ENCODE assay signal across 14 cellular contexts in genomic region chr6:45472383-45472782, GRCh38.
DNase-seq lines count a peak whose midpoint lies in the region; ATAC-seq and TF ChIP-seq lines count a peak whose summit lies in the region.
"Had no signal": no experiment of that assay in that cellular context is flagged by ENCODE, and none has a peak within 500 bp of the region (broad histone marks: within the 10 kb centered on the region; RNA-seq: fewer than 3 reads in every experiment).

No MANE protein-coding gene starts in this region.

- TF ChIP-seq POLR2A in ovary (IDR thresholded peaks at IDR 0.05), result no peak

- intact Hi-C loops in natural killer cell (cut with micrococcal nuclease) (no loop called here), ovary (cut with DNase I) (no loop called here)

- H3K9me3 ChIP-seq in ovary, result no peaks in the 10 kb centered on the region
- H3K9me3 ChIP-seq: Peyer's patch had no signal

- H3K36me3 ChIP-seq in ovary, result no peaks in the 10 kb centered on the region
- H3K36me3 ChIP-seq: Peyer's patch had no signal

- DNase-seq in natural killer cell treated with Interleukin-12 subunit alpha and Interleukin-12 subunit beta and Interleukin-15 and Interleukin-18, amount 100 ng/mL, for 72 hours (ENCODE audit: low spot score), result no peak
- DNase-seq in natural killer cell, result no peak
- peak; percentile 44 to 49 for DNase-seq in foreskin fibroblast
- peak in 4 of 5 donors; percentile 22 to 45 (median 31) for DNase-seq in ovary
- no peak for DNase-seq in stimulated activated naive B cell treated with anti-CD40 and anti-IgM and Interleukin-4, amounts not matched to agents 10 μg/mL and 1 μg/mL and 100 μg/mL, for 72 hours
- DNase-seq in NCI-H187 treated with DMSO at 0.1 percent for 48 hours (lab: John Stamatoyannopoulos, UW), result no peak
- DNase-seq in GM10266 (ENCODE audit: extremely low spot score), result no peak
- DNase-seq: cortex of kidney; naive B cell; NCI-H2171 treated with DMSO at 0.1 percent for 48 hours; Peyer's patch; stimulated activated naive CD8-positive, alpha-beta T cell treated with anti-CD3 and anti-CD28 coated beads, Interleukin-15, Interleukin-2, amounts not matched to agents 100 U/mL and 50 U/mL, for 24 hours had no signal

- H3K36me3 Mint-ChIP-seq in natural killer cell treated with Interleukin-12 subunit alpha and Interleukin-12 subunit beta and Interleukin-15 and Interleukin-18, amount 100 ng/mL, for 72 hours, result no peaks in the 10 kb centered on the region
- H3K36me3 Mint-ChIP-seq in natural killer cell, result no peaks in the 10 kb centered on the region
- no peaks in the 10 kb centered on the region for H3K36me3 Mint-ChIP-seq in stimulated activated naive B cell treated with anti-CD40 and anti-IgM and Interleukin-4, amounts not matched to agents 10 μg/mL and 1 μg/mL and 100 μg/mL, for 72 hours
- H3K36me3 Mint-ChIP-seq: naive B cell, WTC11 had no signal

- no peak for TF ChIP-seq CTCF in natural killer cell (IDR thresholded peaks at IDR 0.05)
- TF ChIP-seq CTCF in foreskin fibroblast (IDR thresholded peaks at IDR 0.05; ENCODE audit: low read depth, low read length), result no peak
- TF ChIP-seq CTCF in ovary (IDR thresholded peaks at IDR 0.05), result no peak
- no peak for TF ChIP-seq CTCF in GM10266 (IDR thresholded peaks at IDR 0.05; ENCODE audit: control insufficient read depth, insufficient read depth, low read depth, missing control alignments)

- H3K4me3 ChIP-seq in foreskin fibroblast (ENCODE audit: low read depth in 1 of 2, low read length in 2 of 2), result no peak overlapping the region
- H3K4me3 ChIP-seq in ovary, result no peak overlapping the region
- H3K4me3 ChIP-seq: Peyer's patch had no signal

- H3K27me3 ChIP-seq in ovary, result no peaks in the 10 kb centered on the region
- H3K27me3 ChIP-seq: Peyer's patch had no signal

- TF ChIP-seq EP300 in ovary (IDR thresholded peaks at IDR 0.05), result no peak

- H3K27ac ChIP-seq in ovary, result peak overlapping the region in 1 of 2 donors; percentile 22

- H3K4me1 Mint-ChIP-seq in natural killer cell treated with Interleukin-12 subunit alpha and Interleukin-12 subunit beta and Interleukin-15 and Interleukin-18, amount 100 ng/mL, for 72 hours (ENCODE audit: low read depth in 2 of 2), result peaks cover 4 to 39% of the 10 kb centered on the region in 2 donors
- no peaks in the 10 kb centered on the region for H3K4me1 Mint-ChIP-seq in natural killer cell
- no peaks in the 10 kb centered on the region for H3K4me1 Mint-ChIP-seq in stimulated activated naive B cell treated with anti-CD40 and anti-IgM and Interleukin-4, amounts not matched to agents 10 μg/mL and 1 μg/mL and 100 μg/mL, for 72 hours
- H3K4me1 Mint-ChIP-seq: naive B cell had no signal

- H3K9me3 Mint-ChIP-seq in natural killer cell treated with Interleukin-12 subunit alpha and Interleukin-12 subunit beta and Interleukin-15 and Interleukin-18, amount 100 ng/mL, for 72 hours, result no peaks in the 10 kb centered on the region
- H3K9me3 Mint-ChIP-seq in natural killer cell, result no peaks in the 10 kb centered on the region
- no peaks in the 10 kb centered on the region for H3K9me3 Mint-ChIP-seq in stimulated activated naive B cell treated with anti-CD40 and anti-IgM and Interleukin-4, amounts not matched to agents 10 μg/mL and 1 μg/mL and 100 μg/mL, for 72 hours
- H3K9me3 Mint-ChIP-seq: naive B cell, WTC11 had no signal

- H3K4me3 Mint-ChIP-seq in natural killer cell treated with Interleukin-12 subunit alpha and Interleukin-12 subunit beta and Interleukin-15 and Interleukin-18, amount 100 ng/mL, for 72 hours, result peak overlapping the region; percentile 0
- no peak overlapping the region for H3K4me3 Mint-ChIP-seq in natural killer cell
- H3K4me3 Mint-ChIP-seq in stimulated activated naive B cell treated with anti-CD40 and anti-IgM and Interleukin-4, amounts not matched to agents 10 μg/mL and 1 μg/mL and 100 μg/mL, for 72 hours, result no peak overlapping the region
- H3K4me3 Mint-ChIP-seq: naive B cell, WTC11 had no signal

- H3K27me3 Mint-ChIP-seq in natural killer cell treated with Interleukin-12 subunit alpha and Interleukin-12 subunit beta and Interleukin-15 and Interleukin-18, amount 100 ng/mL, for 72 hours, result peaks cover 0 to 2% of the 10 kb centered on the region in 2 donors
- no peaks in the 10 kb centered on the region for H3K27me3 Mint-ChIP-seq in natural killer cell (ENCODE audit: low read depth in 2 of 2)
- H3K27me3 Mint-ChIP-seq in stimulated activated naive B cell treated with anti-CD40 and anti-IgM and Interleukin-4, amounts not matched to agents 10 μg/mL and 1 μg/mL and 100 μg/mL, for 72 hours, result no peaks in the 10 kb centered on the region
- H3K27me3 Mint-ChIP-seq: naive B cell had no signal

- ATAC-seq in natural killer cell treated with Interleukin-12 subunit alpha and Interleukin-12 subunit beta and Interleukin-15 and Interleukin-18, amount 100 ng/mL, for 72 hours, result no peak
- no peak for ATAC-seq in natural killer cell
- no peak for ATAC-seq in stimulated activated naive B cell treated with anti-CD40 and anti-IgM and Interleukin-4, amounts not matched to agents 10 μg/mL and 1 μg/mL and 100 μg/mL, for 72 hours (replicated peaks)
- ATAC-seq in HG03045 (IDR thresholded peaks at IDR 0.05; ENCODE audit: unreplicated experiment), result no peak
- ATAC-seq: stimulated activated naive CD8-positive, alpha-beta T cell treated with anti-CD3 and anti-CD28 coated beads, Interleukin-15, Interleukin-2, amounts not matched to agents 100 U/mL and 50 U/mL, for 24 hours; WTC11 had no signal

- peaks cover 4% of the 10 kb centered on the region for H3K4me1 ChIP-seq in ovary (ENCODE audit: insufficient read depth)
- H3K4me1 ChIP-seq: Peyer's patch had no signal

- WGBS in ovary, 3 donors, result 9 to 37% (median 10%) methylated on average over 7 of the region's 7 CpGs

- H3K27ac Mint-ChIP-seq in natural killer cell treated with Interleukin-12 subunit alpha and Interleukin-12 subunit beta and Interleukin-15 and Interleukin-18, amount 100 ng/mL, for 72 hours, result peak overlapping the region in 1 of 2 donors; percentile 38
- H3K27ac Mint-ChIP-seq in natural killer cell, result no peak overlapping the region
- H3K27ac Mint-ChIP-seq in stimulated activated naive B cell treated with anti-CD40 and anti-IgM and Interleukin-4, amounts not matched to agents 10 μg/mL and 1 μg/mL and 100 μg/mL, for 72 hours, result no peak overlapping the region
- H3K27ac Mint-ChIP-seq: naive B cell, WTC11 had no signal

Comparison
In these comparisons a context has a peak if more than half of its experiments do, and no peak if none do; other contexts are left out.
1. DNase-seq: peak in foreskin fibroblast (2 of 2) and ovary (4 of 5); none in natural killer cell treated with Interleukin-12 subunit alpha and Interleukin-12 subunit beta and Interleukin-15 and Interleukin-18, amount 100 ng/mL, for 72 hours (single experiment), natural killer cell (single experiment), stimulated activated naive B cell treated with anti-CD40 and anti-IgM and Interleukin-4, amounts not matched to agents 10 μg/mL and 1 μg/mL and 100 μg/mL, for 72 hours (single experiment), NCI-H187 treated with DMSO at 0.1 percent for 48 hours (single experiment) and GM10266 (single experiment).